18 cellular contexts compared by ENCODE assay signal in the genomic region with DNA sequence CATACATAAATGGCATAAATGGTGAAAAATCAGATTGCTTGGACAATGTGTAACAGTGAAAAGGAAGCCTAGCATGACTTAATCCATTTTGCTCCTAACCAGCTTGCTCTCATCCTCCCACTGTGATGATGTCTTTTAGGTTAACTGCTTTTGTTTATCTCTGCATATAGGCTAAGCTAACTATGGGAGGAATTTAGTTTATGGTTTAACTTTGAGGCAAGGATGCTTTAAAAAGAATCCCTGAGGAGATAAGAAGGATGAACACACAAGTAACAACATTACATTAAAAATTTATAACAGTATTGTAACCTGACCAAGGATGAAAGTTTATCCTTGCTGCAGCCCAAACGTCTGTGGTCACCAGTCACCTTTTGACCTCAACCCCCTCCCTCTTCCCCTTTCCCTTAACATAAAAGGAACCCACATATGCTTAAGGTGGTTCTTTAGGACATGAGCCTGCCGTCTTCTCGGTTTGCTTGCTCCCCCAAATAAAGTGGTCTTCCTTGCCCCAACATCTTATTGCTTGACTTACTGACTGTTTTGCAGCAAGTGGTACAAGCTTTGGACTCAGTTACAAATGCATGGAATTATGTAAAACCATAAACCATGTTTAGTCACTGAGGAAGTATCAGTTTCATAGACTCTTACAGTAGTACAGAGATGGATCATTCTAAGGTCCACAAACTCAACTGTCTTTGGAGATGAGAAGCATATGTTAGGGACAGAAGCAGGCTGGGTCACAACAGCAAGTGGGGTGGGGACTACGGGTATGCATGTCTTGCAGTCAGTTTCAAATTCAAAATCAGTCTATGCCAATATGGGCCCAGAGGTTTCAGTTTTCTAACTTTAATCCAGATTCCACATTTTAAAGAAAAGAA. TPM values are rescaled to one million over a fixed set of nuclear protein-coding genes. Genes with fewer than 3 reads are reported as not detected.
DNase-seq lines count a peak whose midpoint lies in the region; ATAC-seq and TF ChIP-seq lines count a peak whose summit lies in the region.
"Had no signal": no experiment of that assay in that cellular context is flagged by ENCODE, and none has a peak within 500 bp of the region (broad histone marks: within the 10 kb centered on the region; RNA-seq: fewer than 3 reads in every experiment).

No MANE protein-coding gene starts in this region.

- no peak overlapping the region for H3K9ac ChIP-seq in OCI-LY3 (ENCODE audit: low read length)
- H3K9ac ChIP-seq: neural progenitor cell had no signal

- no peaks in the 10 kb centered on the region for H4K20me1 ChIP-seq in OCI-LY3 (ENCODE audit: insufficient read depth, low read length)

- TF ChIP-seq CTCF in OCI-LY3 (IDR thresholded peaks at IDR 0.05; ENCODE audit: low read depth, low read length) (no peak), GM10248 (IDR thresholded peaks at IDR 0.05; ENCODE audit: control extremely low read depth, extremely low read depth, low read depth, missing control alignments) (no peak)

- intact Hi-C loops in right cardiac atrium (cut with DNase I), result no loop called here

- POLR2A ChIA-PET in GM10248 (lab: Yijun Ruan, JAX), result no interaction called here

- H3K79me2 ChIP-seq in OCI-LY3 (ENCODE audit: low read length), result no peaks in the 10 kb centered on the region

- CTCF ChIA-PET in GM10248 (lab: Yijun Ruan, JAX), result interaction anchor here (3.1 kb wide), 1 partner anchor 13 kb away, joined by 15 read pairs; no protein-coding TSS in a partner anchor

- WGBS in right cardiac atrium, result 55% methylated on average over 4 of the region's 4 CpGs

- no peaks in the 10 kb centered on the region for H3K36me3 ChIP-seq in OCI-LY3 (replicated peaks; ENCODE audit: low read depth, low read length)
- H3K36me3 ChIP-seq: BE2C, neural progenitor cell, vagina, WERI-Rb-1 had no signal

- H3K4me3 ChIP-seq in OCI-LY3 (ENCODE audit: low read length) (no peak overlapping the region), right cardiac atrium (ENCODE audit: low read length) (no peak overlapping the region)
- H3K4me3 ChIP-seq: neural progenitor cell, right lobe of liver, vagina had no signal

- H3K27me3 ChIP-seq in OCI-LY3 (ENCODE audit: low read depth, low read length) (0 out of 2 replicates have a peak, but pooled peaks cover 3% of the 10 kb centered on the region), right cardiac atrium (ENCODE audit: control insufficient read depth, insufficient read depth) (no peaks in the 10 kb centered on the region)
- H3K27me3 ChIP-seq: BE2C, neural progenitor cell, right lobe of liver, vagina had no signal

- H3K4me1 ChIP-seq in OCI-LY3 (ENCODE audit: low read length) (peaks cover 12% of the 10 kb centered on the region), right cardiac atrium (ENCODE audit: control insufficient read depth, insufficient read depth, low read length) (no peaks in the 10 kb centered on the region)
- H3K4me1 ChIP-seq: BE2C, neural progenitor cell, vagina had no signal

- H2AFZ ChIP-seq in OCI-LY3 (ENCODE audit: low read depth, low read length), result no peak overlapping the region
- H2AFZ ChIP-seq: neural progenitor cell had no signal

- H3K9me3 ChIP-seq in OCI-LY3 (ENCODE audit: insufficient read depth, low read length) (no peaks in the 10 kb centered on the region), right cardiac atrium (ENCODE audit: control insufficient read depth, low read length) (no peaks in the 10 kb centered on the region)
- H3K9me3 ChIP-seq: BE2C, right lobe of liver, vagina had no signal

- H3K4me2 ChIP-seq in OCI-LY3 (ENCODE audit: low read length), result peak overlapping the region; percentile 29
- H3K4me2 ChIP-seq: neural progenitor cell had no signal

- DNase-seq in GM10248 (ENCODE audit: extremely low spot score) (no peak), right cardiac atrium (no peak), NCI-H2081 treated with DMSO at 0.1 percent for 48 hours (lab: John Stamatoyannopoulos, UW) (no peak)
- no peak for DNase-seq in activated CD4-positive, alpha-beta T cell treated with anti-CD3 and anti-CD28 coated beads, Interleukin-2, amount 50 U/mL, for 1 hour
- DNase-seq: BE2C; effector CD4-positive, alpha-beta T cell; MM.1S; right lobe of liver; stimulated activated naive CD4-positive, alpha-beta T cell; WERI-Rb-1 had no signal

- ATAC-seq in GM18873 (IDR thresholded peaks at IDR 0.05; ENCODE audit: low FRiP score, unreplicated experiment) (peak; percentile 90), GM21381 (IDR thresholded peaks at IDR 0.05; ENCODE audit: unreplicated experiment) (peak; percentile 84), HG03039 (IDR thresholded peaks at IDR 0.05; ENCODE audit: unreplicated experiment) (peak; percentile 92), right cardiac atrium (no peak)
- ATAC-seq: right lobe of liver had no signal

- no peak overlapping the region for H3K27ac ChIP-seq in OCI-LY3 (ENCODE audit: low read length)
- H3K27ac ChIP-seq in right cardiac atrium (ENCODE audit: low read length), result no peak overlapping the region
- H3K27ac ChIP-seq: neural progenitor cell, right lobe of liver, vagina, WERI-Rb-1 had no signal

RNA-seq across cellular contexts. Expression of a gene that starts 31.3 kb away (rescaled TPM):
- total RNA-seq in right cardiac atrium, result not detected
- polyA plus RNA-seq in right cardiac atrium, result not detected
- total RNA-seq: bronchial epithelial cell, HT-29, vagina had no signal

Comparison
In these comparisons a context has a peak if more than half of its experiments do, and no peak if none do; other contexts are left out.
1. ATAC-seq: peak in GM18873 (single experiment), GM21381 (single experiment) and HG03039 (single experiment); none in right cardiac atrium (0 of 2).